19 cellular contexts compared by ENCODE assay signal in genomic region chr6:108193120-108193519, GRCh38. TPM values are rescaled to one million over a fixed set of nuclear protein-coding genes. Genes with fewer than 3 reads are reported as not detected.
DNase-seq lines count a peak whose midpoint lies in the region; ATAC-seq and TF ChIP-seq lines count a peak whose summit lies in the region.
"Had no signal": no experiment of that assay in that cellular context is flagged by ENCODE, and none has a peak within 500 bp of the region (broad histone marks: within the 10 kb centered on the region; RNA-seq: fewer than 3 reads in every experiment).

No MANE protein-coding gene starts in this region.

- H3K9me3 ChIP-seq in GM23248 (ENCODE audit: low read depth) (no peaks in the 10 kb centered on the region), right lobe of liver (no peaks in the 10 kb centered on the region), Peyer's patch (no peaks in the 10 kb centered on the region), prostate gland (no peaks in the 10 kb centered on the region)
- H3K9me3 ChIP-seq: A549 had no signal

- H3K4me3 ChIP-seq in GM23248 (no peak overlapping the region), epithelial cell of esophagus (ENCODE audit: low read length) (no peak overlapping the region), right lobe of liver (no peak overlapping the region), Peyer's patch (no peak overlapping the region), prostate gland (no peak overlapping the region)
- H3K4me3 ChIP-seq: A549 had no signal

- H3K9ac ChIP-seq in GM23248, result no peak overlapping the region

- intact Hi-C loops in right lobe of liver (cut with DNase I) (no loop called here), cardiac septum (cut with DNase I) (no loop called here), prostate gland (cut with DNase I) (no loop called here)

- H3K4me1 ChIP-seq in GM23248 (ENCODE audit: insufficient read depth) (no peaks in the 10 kb centered on the region), right lobe of liver (peaks cover 0 to 4% (median 0%) of the 10 kb centered on the region in 4 donors), Peyer's patch (no peaks in the 10 kb centered on the region), prostate gland (replicated peaks) (no peaks in the 10 kb centered on the region)
- H3K4me1 ChIP-seq: A549 had no signal

- H3K36me3 ChIP-seq in GM23248 (ENCODE audit: low read depth) (no peaks in the 10 kb centered on the region), right lobe of liver (no peaks in the 10 kb centered on the region), Peyer's patch (no peaks in the 10 kb centered on the region), prostate gland (no peaks in the 10 kb centered on the region)

- no peaks in the 10 kb centered on the region for H4K20me1 ChIP-seq in GM23248 (ENCODE audit: insufficient read depth)

- no peak for TF ChIP-seq POLR2A in right lobe of liver (IDR thresholded peaks at IDR 0.05)
- no peak for TF ChIP-seq POLR2A in Peyer's patch (IDR thresholded peaks at IDR 0.05)
- no peak for TF ChIP-seq POLR2A in prostate gland (IDR thresholded peaks at IDR 0.05)

- H3K79me2 ChIP-seq in GM23248 (ENCODE audit: insufficient read depth), result no peaks in the 10 kb centered on the region

- peak; percentile 82 to 96 (median 94) for ATAC-seq in right lobe of liver
- ATAC-seq: A549; CD8-positive, alpha-beta T cell had no signal

- H3K27me3 ChIP-seq in GM23248 (replicated peaks; ENCODE audit: insufficient read depth) (peaks cover 5% of the 10 kb centered on the region), right lobe of liver (no peaks in the 10 kb centered on the region), Peyer's patch (no peaks in the 10 kb centered on the region), prostate gland (replicated peaks; ENCODE audit: insufficient read depth) (no peaks in the 10 kb centered on the region)

- TF ChIP-seq CTCF in epithelial cell of esophagus (IDR thresholded peaks at IDR 0.05; ENCODE audit: insufficient read depth, low read depth, low read length, missing control alignments) (no peak), right lobe of liver (IDR thresholded peaks at IDR 0.05) (no peak), Peyer's patch (IDR thresholded peaks at IDR 0.05) (no peak), prostate gland (IDR thresholded peaks at IDR 0.05) (no peak)

- H2AFZ ChIP-seq in GM23248, result no peak overlapping the region

- H3K9me2 ChIP-seq in GM23248 (ENCODE audit: insufficient read depth), result no peaks in the 10 kb centered on the region

- no peaks in the 10 kb centered on the region for H3F3A ChIP-seq in GM23248 (ENCODE audit: insufficient read depth)

- H3K4me2 ChIP-seq in GM23248 (ENCODE audit: unreplicated experiment), result no peak overlapping the region
- H3K4me2 ChIP-seq: A549 had no signal

- peak; percentile 84 to 85 for DNase-seq in AML-193 (lab: John Stamatoyannopoulos, UW)
- peak; percentile 11 for DNase-seq in GM23248
- peak; percentile 29 for DNase-seq in epithelial cell of esophagus (ENCODE audit: low read depth)
- DNase-seq in right lobe of liver, result peak in 2 of 3 donors; percentile 51 to 60
- DNase-seq in cardiac septum (ENCODE audit: low spot score), result no peak
- DNase-seq in Peyer's patch, result no peak
- no peak for DNase-seq in prostate gland (ENCODE audit: low spot score)
- DNase-seq: CD8-positive, alpha-beta T cell; COR-L47; DMS153; DMS79 treated with DMSO at 0.1 percent for 48 hours; EL; HCEC 1CT; HFFc6 had no signal

- H3K27ac ChIP-seq in GM23248 (no peak overlapping the region), right lobe of liver (no peak overlapping the region), Peyer's patch (no peak overlapping the region), prostate gland (no peak overlapping the region)
- H3K27ac ChIP-seq: A549 had no signal

- in situ Hi-C loops in GM23248 (cut with MboI), result no loop called here

- WGBS in GM23248 (ENCODE audit: low coverage in 1 of 2, low lambda C conversion rate in 2 of 2, missing lambda C conversion rate in 2 of 2), 2 experiments, result 38 to 57% methylated on average over 1 of the region's 1 CpG
- whole genome bisulfite sequencing in right lobe of liver (ENCODE audit: insufficient coverage, low coverage, low lambda C conversion rate, missing lambda C conversion rate), result 6% methylated on average over 1 of the region's 1 CpG
- WGBS in prostate gland, result 84% methylated on average over 1 of the region's 1 CpG

RNA-seq across cellular contexts. Expression of gene NR2E1, which starts 27.3 kb away (rescaled TPM):
- not detected in 2 replicates for total RNA-seq in GM23248 (2014; rRNA removed; shearing (Covaris generic))
- polyA plus RNA-seq in GM23248 (2016; fragmentation: Nextera tagmentation; extraction: Ambion mirVana), result not detected in 2 replicates
- not detected for total RNA-seq in right lobe of liver
- 0.08 TPM for total RNA-seq in cardiac septum
- total RNA-seq in Peyer's patch, result not detected
- total RNA-seq in prostate gland, result under 1 TPM in 1 of 2 donors, not detected in 1; 0.91 TPM
- total RNA-seq: CD8-positive, alpha-beta T cell; H1; HFFc6 had no signal
- polyA plus RNA-seq: AG04450, BJ, CD14-positive monocyte, H1 had no signal

Comparison
In these comparisons a context has a peak if more than half of its experiments do, and no peak if none do; other contexts are left out.
1. DNase-seq: peak in AML-193 (2 of 2), GM23248 (single experiment), epithelial cell of esophagus (single experiment) and right lobe of liver (2 of 3); none in cardiac septum (single experiment), Peyer's patch (0 of 3) and prostate gland (single experiment).